In genomic region chr1:157457279-157457678, GRCh38 we compare ENCODE assay signal across 33 cellular contexts.
"Had no signal": no experiment of that assay in that cellular context is flagged by ENCODE, and none has a peak within 500 bp of the region (broad histone marks: within the 10 kb centered on the region; RNA-seq: fewer than 3 reads in every experiment).

No MANE protein-coding gene starts in this region.

- H3K4me3 ChIP-seq: MG63 had no signal

- DNase-seq: Karpas-422, Kasumi-1, MG63, MM.1S, MV-4-11, NCI-H1048, NCI-H1092, NCI-H1092 treated with DMSO at 0.1 percent for 48 hours, NCI-H1105, NCI-H1105 treated with DMSO at 0.1 percent for 48 hours, NCI-H1417, NCI-H1417 treated with DMSO at 0.1 percent for 48 hours, NCI-H1436, NCI-H1436 treated with DMSO at 0.1 percent for 48 hours, NCI-H146, NCI-H1694, NCI-H1694 treated with DMSO at 0.1 percent for 48 hours, NCI-H187, NCI-H187 treated with DMSO at 0.1 percent for 48 hours, NCI-H1930, NCI-H2029, NCI-H2081, NCI-H2081 treated with DMSO at 0.1 percent for 48 hours, NCI-H2107, NCI-H2171, NCI-H2171 treated with DMSO at 0.1 percent for 48 hours, NCI-H2227 treated with DMSO at 0.1 percent for 48 hours, NCI-H226, NCI-H345, NCI-H446, NCI-H446 treated with DMSO at 0.1 percent for 48 hours, NCI-H510A had no signal

- H3K9me3 ChIP-seq: MG63 had no signal

- H3K27ac ChIP-seq: KMS-11 had no signal

- H3K9ac ChIP-seq: KMS-11 had no signal

- H3K36me3 ChIP-seq: MG63 had no signal

- H3K27me3 ChIP-seq: MG63 had no signal

- H3K4me2 ChIP-seq: KMS-11 had no signal
